Comparison of ENCODE assay signal across 14 cellular contexts in genomic region chr12:67320614-67321305, GRCh38. TPM values are rescaled to one million over a fixed set of nuclear protein-coding genes. Genes with fewer than 3 reads are reported as not detected.
DNase-seq lines count a peak whose midpoint lies in the region; ATAC-seq, FAIRE-seq and TF ChIP-seq lines count a peak whose summit lies in the region.
"Had no signal": no experiment of that assay in that cellular context is flagged by ENCODE, and none has a peak within 500 bp of the region (broad histone marks: within the 10 kb centered on the region; RNA-seq: fewer than 3 reads in every experiment).

No MANE protein-coding gene starts in this region.

- H3K79me2 ChIP-seq in HepG2 (ENCODE audit: insufficient read depth, low read length): no peaks in the 10 kb centered on the region

- CTCF ChIA-PET in HepG2 (lab: Yijun Ruan, JAX; ENCODE audit: low intra/inter-chr PET ratio, low total read pairs) (no interaction called here), WTC11 (lab: Charles Lee) (no interaction called here)

- H4K20me1 ChIP-seq in HepG2 (ENCODE audit: insufficient read depth, low read length): no peaks in the 10 kb centered on the region

- ATAC-seq in HepG2 (no peak), right lobe of liver (no peak), WTC11 (peak; percentile 43), HG02884 (IDR thresholded peaks at IDR 0.05; ENCODE audit: unreplicated experiment) (no peak), GM21515 (IDR thresholded peaks at IDR 0.05; ENCODE audit: unreplicated experiment) (no peak)
- ATAC-seq: pancreas had no signal

- H3K9me3 ChIP-seq in HepG2 (ENCODE audit: low read length) (no peaks in the 10 kb centered on the region), right lobe of liver (no peaks in the 10 kb centered on the region)
- H3K9me3 ChIP-seq: left ventricle myocardium inferior, pancreas had no signal

- no peak for TF ChIP-seq EP300 in HepG2 (IDR thresholded peaks at IDR 0.05; ENCODE audit: low read depth in 2 of 2, low read length in 2 of 2)
- no peak for TF ChIP-seq EP300 in HepG2 (CRISPR knock-in tag; IDR thresholded peaks at IDR 0.05; ENCODE audit: borderline replicate concordance)

- no peak overlapping the region for H3K4me2 ChIP-seq in HepG2 (ENCODE audit: low read depth, low read length)

- DNase-seq in HepG2 (ENCODE audit: low spot score): no peak
- no peak for DNase-seq in right lobe of liver
- no peak for DNase-seq in WTC11 (ENCODE audit: low spot score)
- peak; percentile 43 for DNase-seq in kidney epithelial cell (ENCODE audit: low read depth)
- no peak for DNase-seq in activated effector memory CD4-positive, alpha-beta T cell treated with Interleukin-2 at 50 U/mL for 16 hours
- DNase-seq: activated CD8-positive, alpha-beta memory T cell treated with anti-CD3 and anti-CD28 coated beads for 24 hours; GDM1; left ventricle myocardium inferior; MV-4-11; NCI-H446 treated with DMSO at 0.1 percent for 48 hours; pancreas had no signal

- no peak overlapping the region for H3K4me3 Mint-ChIP-seq in WTC11
- H3K4me3 Mint-ChIP-seq in stimulated activated naive CD8-positive, alpha-beta T cell treated with anti-CD3 and anti-CD28 coated beads, Interleukin-15, Interleukin-2, amounts not matched to agents 100 ng/mL and 50 ng/mL, for 24 hours: peak overlapping the region; percentile 10

- H3K36me3 ChIP-seq in HepG2 (replicated peaks in 1 of 2; ENCODE audit: control insufficient read depth in 1 of 2, insufficient read depth in 2 of 2, low read length in 2 of 2): no peaks in the 10 kb centered on the region; a peak in 1 of 5 replicates
- peaks cover 0 to 6% (median 0%) of the 10 kb centered on the region in 4 donors for H3K36me3 ChIP-seq in right lobe of liver
- no peaks in the 10 kb centered on the region for H3K36me3 ChIP-seq in kidney epithelial cell (ENCODE audit: control insufficient read depth, insufficient read depth, low read length)
- H3K36me3 ChIP-seq: pancreas had no signal

- intact Hi-C loops in HepG2 (cut with micrococcal nuclease; ENCODE audit: unreplicated experiment) (no loop called here), right lobe of liver (cut with DNase I) (no loop called here)

- no peak for TF ChIP-seq POLR2A in HepG2 (IDR thresholded peaks at IDR 0.05; ENCODE audit: insufficient read depth in 1 of 2, low read depth in 2 of 2, low read length in 2 of 2)
- TF ChIP-seq POLR2A in right lobe of liver (IDR thresholded peaks at IDR 0.05): no peak

- POLR2A ChIA-PET in HepG2 (lab: Yijun Ruan, JAX) (no interaction called here), WTC11 (lab: Charles Lee) (no interaction called here)

- no peak overlapping the region for H3K27ac ChIP-seq in HepG2 (ENCODE audit: extremely low read length, insufficient read depth, low read length)
- no peak overlapping the region for H3K27ac ChIP-seq in right lobe of liver
- H3K27ac ChIP-seq: left ventricle myocardium inferior, pancreas had no signal

- no peaks in the 10 kb centered on the region for H3K4me1 ChIP-seq in HepG2 (ENCODE audit: insufficient read depth, low read length)
- H3K4me1 ChIP-seq in right lobe of liver: no peaks in the 10 kb centered on the region
- H3K4me1 ChIP-seq: left ventricle myocardium inferior, pancreas had no signal

- H3K4me1 Mint-ChIP-seq in WTC11: peaks cover 4% of the 10 kb centered on the region
- peaks cover 18% of the 10 kb centered on the region for H3K4me1 Mint-ChIP-seq in stimulated activated naive CD8-positive, alpha-beta T cell treated with anti-CD3 and anti-CD28 coated beads, Interleukin-15, Interleukin-2, amounts not matched to agents 100 ng/mL and 50 ng/mL, for 24 hours (ENCODE audit: low read depth)

- no TSS peak for BruUV-seq in HepG2 (replicated peaks; lab: Mats Ljungman, UMichigan)

- no peak overlapping the region for H3K4me3 ChIP-seq in HepG2 (replicated peaks in 1 of 3; ENCODE audit: insufficient read depth in 1 of 3, low read depth in 2 of 3, low read length in 3 of 3)
- no peak overlapping the region for H3K4me3 ChIP-seq in right lobe of liver
- no peak overlapping the region for H3K4me3 ChIP-seq in kidney epithelial cell (ENCODE audit: low read depth, low read length)
- H3K4me3 ChIP-seq: left ventricle myocardium inferior, pancreas had no signal

- TF ChIP-seq RAD21 in HepG2 (CRISPR knock-in tag; IDR thresholded peaks at IDR 0.05): no peak

- no peaks in the 10 kb centered on the region for H3K27me3 ChIP-seq in HepG2 (ENCODE audit: control insufficient read depth in 1 of 2, insufficient read depth in 2 of 2, low read length in 2 of 2)
- H3K27me3 ChIP-seq in right lobe of liver: no peaks in the 10 kb centered on the region
- H3K27me3 ChIP-seq in kidney epithelial cell (ENCODE audit: control insufficient read depth, insufficient read depth, low read length): no peaks in the 10 kb centered on the region
- H3K27me3 ChIP-seq: pancreas had no signal

- peaks cover 33% of the 10 kb centered on the region for H3K9me3 Mint-ChIP-seq in WTC11
- peaks cover 12% of the 10 kb centered on the region for H3K9me3 Mint-ChIP-seq in stimulated activated naive CD8-positive, alpha-beta T cell treated with anti-CD3 and anti-CD28 coated beads, Interleukin-15, Interleukin-2, amounts not matched to agents 100 ng/mL and 50 ng/mL, for 24 hours

- no peak for FAIRE-seq in HepG2 (lab: Jason Lieb, UNC)
- FAIRE-seq: pancreas had no signal

- in situ Hi-C loops in HepG2 (cut with HindIII; ENCODE audit: extremely low pct_ligation_motif_present, low pct_unique_long_range_greater_than_20kb): no loop called here

- peaks cover 51% of the 10 kb centered on the region for H3K36me3 Mint-ChIP-seq in WTC11
- peaks cover 53% of the 10 kb centered on the region for H3K36me3 Mint-ChIP-seq in stimulated activated naive CD8-positive, alpha-beta T cell treated with anti-CD3 and anti-CD28 coated beads, Interleukin-15, Interleukin-2, amounts not matched to agents 100 ng/mL and 50 ng/mL, for 24 hours (ENCODE audit: low read depth)

- H2AFZ ChIP-seq in HepG2 (ENCODE audit: low read length): no peak overlapping the region

- peak overlapping the region; percentile 31; the same call in 1 of the 2 replicates for H3K27ac Mint-ChIP-seq in WTC11
- peak overlapping the region; percentile 65 for H3K27ac Mint-ChIP-seq in stimulated activated naive CD8-positive, alpha-beta T cell treated with anti-CD3 and anti-CD28 coated beads, Interleukin-15, Interleukin-2, amounts not matched to agents 100 ng/mL and 50 ng/mL, for 24 hours

- H3K27me3 Mint-ChIP-seq in WTC11 (ENCODE audit: low read depth): no peaks in the 10 kb centered on the region
- H3K27me3 Mint-ChIP-seq in stimulated activated naive CD8-positive, alpha-beta T cell treated with anti-CD3 and anti-CD28 coated beads, Interleukin-15, Interleukin-2, amounts not matched to agents 100 ng/mL and 50 ng/mL, for 24 hours: no peaks in the 10 kb centered on the region

- TF ChIP-seq CTCF in HepG2 (CRISPR knock-in tag; IDR thresholded peaks at IDR 0.05) (no peak), right lobe of liver (IDR thresholded peaks at IDR 0.05) (no peak), WTC11 (IDR thresholded peaks at IDR 0.05) (no peak), kidney epithelial cell (IDR thresholded peaks at IDR 0.05; ENCODE audit: insufficient read depth, low read length, poor library complexity, severe bottlenecking) (no peak)

- no peak overlapping the region for H3K9ac ChIP-seq in HepG2 (ENCODE audit: insufficient read depth, low read depth, low read length)

- 96% methylated on average over 3 of the region's 3 CpGs for WGBS in HepG2 (ENCODE audit: low lambda C conversion rate)
- WGBS in right lobe of liver (ENCODE audit: insufficient coverage, low coverage, low lambda C conversion rate, missing lambda C conversion rate): 77% methylated on average over 1 of the region's 3 CpGs

TF ChIP-seq in HepG2, 621 proteins besides CTCF, POLR2A, EP300 and RAD21 (continues in another document):
- peak; percentile 55 to 61 for TF ChIP-seq MAFK (conservative IDR thresholded peaks at IDR 0.05 in 1 of 2, IDR thresholded peaks at IDR 0.05 in 1 of 2; ENCODE audit: low read length in 2 of 2)

TF ChIP-seq in WTC11, 78 proteins besides CTCF, POLR2A, EP300 and RAD21 (continues in another document):
- TF ChIP-seq ZBTB21 (CRISPR knock-in tag; IDR thresholded peaks at IDR 0.05; ENCODE audit: borderline replicate concordance): no peak
- TF ChIP-seq TCF7 (CRISPR knock-in tag; IDR thresholded peaks at IDR 0.05; ENCODE audit: low read depth): no peak
- TF ChIP-seq E2F1 (CRISPR knock-in tag; IDR thresholded peaks at IDR 0.05): no peak

RNA-seq across cellular contexts. Expression of gene CAND1, which starts 51.6 kb away (rescaled TPM):
- total RNA-seq in HepG2 (2016; rRNA removed; fragmentation: Illumina TruSeq; extraction: Trizol): 138 and 241 TPM in 2 replicates
- 6.2 and 6.5 TPM in 2 replicates for total RNA-seq in HepG2 (2016; cell fraction: cytosol; rRNA removed; fragmentation: Illumina TruSeq; extraction: Trizol; ENCODE audit: low read depth)
- total RNA-seq in HepG2 (2016; cell fraction: insoluble cytoplasmic fraction; rRNA removed; fragmentation: Illumina TruSeq; extraction: Trizol): 141 and 235 TPM in 2 replicates
- total RNA-seq in HepG2 (2016; cell fraction: membrane; rRNA removed; fragmentation: Illumina TruSeq; extraction: Trizol): 43.2 and 45.5 TPM in 2 replicates
- 120 and 125 TPM in 2 replicates for total RNA-seq in HepG2 (2016; cell fraction: nucleus; rRNA removed; fragmentation: Illumina TruSeq; extraction: Trizol)
- polyA plus RNA-seq in HepG2 (2011; rRNA removed): 39.2 and 56.2 TPM in 2 replicates
- polyA plus RNA-seq in HepG2 (2011; cell fraction: cytosol; rRNA removed): 13.0 and 22.8 TPM in 2 replicates
- 25.8 and 28.3 TPM in 2 replicates for polyA plus RNA-seq in HepG2 (2011; cell fraction: nucleus; rRNA removed)
- polyA plus RNA-seq in HepG2 (2012): 44.9 and 55.6 TPM in 2 replicates
- 2.3 and 3.2 TPM in 2 replicates for polyA plus RNA-seq in HepG2 (2016; cell fraction: cytosol; fragmentation: Illumina TruSeq; extraction: Trizol; ENCODE audit: low read depth)
- polyA plus RNA-seq in HepG2 (2016; cell fraction: insoluble cytoplasmic fraction; fragmentation: Illumina TruSeq; extraction: Trizol; ENCODE audit: low read depth): 90.7 and 101 TPM in 2 replicates
- 8.6 and 11.2 TPM in 2 replicates for polyA plus RNA-seq in HepG2 (2016; cell fraction: membrane; fragmentation: Illumina TruSeq; extraction: Trizol; ENCODE audit: low read depth)
- polyA plus RNA-seq in HepG2 (2016; cell fraction: nucleus; fragmentation: Illumina TruSeq; extraction: Trizol; ENCODE audit: insufficient read depth, low read depth): 71.6 and 74.8 TPM in 2 replicates
- polyA minus RNA-seq in HepG2 (2011; rRNA and poly(A)+ RNA removed; ENCODE audit: low replicate concordance): 52.6 and 81.8 TPM in 2 replicates
- 51.5 and 58.3 TPM in 2 replicates for polyA minus RNA-seq in HepG2 (2011; cell fraction: cytosol; rRNA and poly(A)+ RNA removed)
- 143 and 156 TPM in 2 replicates for polyA minus RNA-seq in HepG2 (2011; cell fraction: nucleus; rRNA and poly(A)+ RNA removed)
- total RNA-seq in right lobe of liver: 10 to 100 TPM; 29.3 to 64.4 (median 57.6) TPM
- 236 to 262 TPM (median 246 TPM) in 3 replicates for total RNA-seq in WTC11 (2021)
- total RNA-seq in kidney epithelial cell: 68.9 and 70.4 TPM in 2 replicates
